1 cellular context compared by ENCODE assay signal in the genomic region with DNA sequence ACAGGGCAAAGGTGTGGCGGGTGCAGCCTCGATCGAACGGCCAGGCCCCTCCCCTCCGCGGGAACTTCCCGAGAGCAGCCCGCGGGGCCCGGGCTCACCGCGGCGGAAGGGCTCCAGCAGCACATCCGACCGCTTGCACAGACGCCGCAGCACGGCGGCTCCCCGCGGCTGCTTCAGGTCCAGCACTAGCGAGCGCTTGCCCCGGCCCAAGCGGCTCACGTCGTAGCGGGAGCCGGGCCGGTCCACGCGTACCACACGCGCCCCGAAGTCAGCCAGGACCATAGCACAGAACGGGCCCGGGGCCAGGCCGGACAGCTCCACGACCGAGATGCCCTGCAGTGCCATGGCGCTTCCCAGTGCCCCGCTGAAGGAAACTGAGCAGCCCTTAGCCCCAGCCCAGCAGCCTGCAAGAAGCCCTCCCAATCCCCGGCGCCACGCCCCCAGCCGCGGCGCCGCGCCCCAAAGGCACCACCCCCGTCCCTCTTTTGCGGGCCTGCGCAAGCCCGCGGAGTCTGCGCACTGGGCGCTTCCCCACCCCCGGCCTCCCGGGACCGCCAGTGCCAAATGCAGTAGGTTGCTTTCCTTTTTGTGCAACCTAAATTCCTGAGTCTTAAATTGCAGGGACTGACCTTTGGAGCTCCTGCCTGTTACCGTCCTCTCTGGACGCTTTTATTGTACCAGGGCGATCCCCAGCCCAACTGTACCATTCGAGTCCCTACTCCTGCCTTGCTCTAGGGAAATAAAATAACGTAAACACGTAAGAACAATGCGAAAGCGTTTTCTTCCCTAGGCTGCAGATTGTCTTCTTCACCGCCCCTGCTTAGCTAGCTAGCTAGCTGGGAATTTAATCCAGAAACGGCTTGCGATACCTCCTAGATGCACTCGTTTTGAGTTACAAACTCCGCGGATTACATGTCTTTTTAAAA.
A peak's percentile ranks its signal among the peaks of the same experiment; 100 is the strongest.
TF ChIP-seq lines count a peak whose summit lies in the region.

A gene (minus strand): TSS at position 376 of the 926 bp plus-strand sequence. CDS start 31 bp downstream, at position 345.

TF ChIP-seq in K562, 482 proteins besides CTCF, POLR2A, EP300 and RAD21 (continued from another document and continues in another):
- TF ChIP-seq, protein P1, sequence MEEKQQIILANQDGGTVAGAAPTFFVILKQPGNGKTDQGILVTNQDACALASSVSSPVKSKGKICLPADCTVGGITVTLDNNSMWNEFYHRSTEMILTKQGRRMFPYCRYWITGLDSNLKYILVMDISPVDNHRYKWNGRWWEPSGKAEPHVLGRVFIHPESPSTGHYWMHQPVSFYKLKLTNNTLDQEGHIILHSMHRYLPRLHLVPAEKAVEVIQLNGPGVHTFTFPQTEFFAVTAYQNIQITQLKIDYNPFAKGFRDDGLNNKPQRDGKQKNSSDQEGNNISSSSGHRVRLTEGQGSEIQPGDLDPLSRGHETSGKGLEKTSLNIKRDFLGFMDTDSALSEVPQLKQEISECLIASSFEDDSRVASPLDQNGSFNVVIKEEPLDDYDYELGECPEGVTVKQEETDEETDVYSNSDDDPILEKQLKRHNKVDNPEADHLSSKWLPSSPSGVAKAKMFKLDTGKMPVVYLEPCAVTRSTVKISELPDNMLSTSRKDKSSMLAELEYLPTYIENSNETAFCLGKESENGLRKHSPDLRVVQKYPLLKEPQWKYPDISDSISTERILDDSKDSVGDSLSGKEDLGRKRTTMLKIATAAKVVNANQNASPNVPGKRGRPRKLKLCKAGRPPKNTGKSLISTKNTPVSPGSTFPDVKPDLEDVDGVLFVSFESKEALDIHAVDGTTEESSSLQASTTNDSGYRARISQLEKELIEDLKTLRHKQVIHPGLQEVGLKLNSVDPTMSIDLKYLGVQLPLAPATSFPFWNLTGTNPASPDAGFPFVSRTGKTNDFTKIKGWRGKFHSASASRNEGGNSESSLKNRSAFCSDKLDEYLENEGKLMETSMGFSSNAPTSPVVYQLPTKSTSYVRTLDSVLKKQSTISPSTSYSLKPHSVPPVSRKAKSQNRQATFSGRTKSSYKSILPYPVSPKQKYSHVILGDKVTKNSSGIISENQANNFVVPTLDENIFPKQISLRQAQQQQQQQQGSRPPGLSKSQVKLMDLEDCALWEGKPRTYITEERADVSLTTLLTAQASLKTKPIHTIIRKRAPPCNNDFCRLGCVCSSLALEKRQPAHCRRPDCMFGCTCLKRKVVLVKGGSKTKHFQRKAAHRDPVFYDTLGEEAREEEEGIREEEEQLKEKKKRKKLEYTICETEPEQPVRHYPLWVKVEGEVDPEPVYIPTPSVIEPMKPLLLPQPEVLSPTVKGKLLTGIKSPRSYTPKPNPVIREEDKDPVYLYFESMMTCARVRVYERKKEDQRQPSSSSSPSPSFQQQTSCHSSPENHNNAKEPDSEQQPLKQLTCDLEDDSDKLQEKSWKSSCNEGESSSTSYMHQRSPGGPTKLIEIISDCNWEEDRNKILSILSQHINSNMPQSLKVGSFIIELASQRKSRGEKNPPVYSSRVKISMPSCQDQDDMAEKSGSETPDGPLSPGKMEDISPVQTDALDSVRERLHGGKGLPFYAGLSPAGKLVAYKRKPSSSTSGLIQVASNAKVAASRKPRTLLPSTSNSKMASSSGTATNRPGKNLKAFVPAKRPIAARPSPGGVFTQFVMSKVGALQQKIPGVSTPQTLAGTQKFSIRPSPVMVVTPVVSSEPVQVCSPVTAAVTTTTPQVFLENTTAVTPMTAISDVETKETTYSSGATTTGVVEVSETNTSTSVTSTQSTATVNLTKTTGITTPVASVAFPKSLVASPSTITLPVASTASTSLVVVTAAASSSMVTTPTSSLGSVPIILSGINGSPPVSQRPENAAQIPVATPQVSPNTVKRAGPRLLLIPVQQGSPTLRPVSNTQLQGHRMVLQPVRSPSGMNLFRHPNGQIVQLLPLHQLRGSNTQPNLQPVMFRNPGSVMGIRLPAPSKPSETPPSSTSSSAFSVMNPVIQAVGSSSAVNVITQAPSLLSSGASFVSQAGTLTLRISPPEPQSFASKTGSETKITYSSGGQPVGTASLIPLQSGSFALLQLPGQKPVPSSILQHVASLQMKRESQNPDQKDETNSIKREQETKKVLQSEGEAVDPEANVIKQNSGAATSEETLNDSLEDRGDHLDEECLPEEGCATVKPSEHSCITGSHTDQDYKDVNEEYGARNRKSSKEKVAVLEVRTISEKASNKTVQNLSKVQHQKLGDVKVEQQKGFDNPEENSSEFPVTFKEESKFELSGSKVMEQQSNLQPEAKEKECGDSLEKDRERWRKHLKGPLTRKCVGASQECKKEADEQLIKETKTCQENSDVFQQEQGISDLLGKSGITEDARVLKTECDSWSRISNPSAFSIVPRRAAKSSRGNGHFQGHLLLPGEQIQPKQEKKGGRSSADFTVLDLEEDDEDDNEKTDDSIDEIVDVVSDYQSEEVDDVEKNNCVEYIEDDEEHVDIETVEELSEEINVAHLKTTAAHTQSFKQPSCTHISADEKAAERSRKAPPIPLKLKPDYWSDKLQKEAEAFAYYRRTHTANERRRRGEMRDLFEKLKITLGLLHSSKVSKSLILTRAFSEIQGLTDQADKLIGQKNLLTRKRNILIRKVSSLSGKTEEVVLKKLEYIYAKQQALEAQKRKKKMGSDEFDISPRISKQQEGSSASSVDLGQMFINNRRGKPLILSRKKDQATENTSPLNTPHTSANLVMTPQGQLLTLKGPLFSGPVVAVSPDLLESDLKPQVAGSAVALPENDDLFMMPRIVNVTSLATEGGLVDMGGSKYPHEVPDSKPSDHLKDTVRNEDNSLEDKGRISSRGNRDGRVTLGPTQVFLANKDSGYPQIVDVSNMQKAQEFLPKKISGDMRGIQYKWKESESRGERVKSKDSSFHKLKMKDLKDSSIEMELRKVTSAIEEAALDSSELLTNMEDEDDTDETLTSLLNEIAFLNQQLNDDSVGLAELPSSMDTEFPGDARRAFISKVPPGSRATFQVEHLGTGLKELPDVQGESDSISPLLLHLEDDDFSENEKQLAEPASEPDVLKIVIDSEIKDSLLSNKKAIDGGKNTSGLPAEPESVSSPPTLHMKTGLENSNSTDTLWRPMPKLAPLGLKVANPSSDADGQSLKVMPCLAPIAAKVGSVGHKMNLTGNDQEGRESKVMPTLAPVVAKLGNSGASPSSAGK (IDR thresholded peaks at IDR 0.05): peak; percentile 94
- TF ChIP-seq KAT7 (CRISPR knock-in tag; IDR thresholded peaks at IDR 0.05; ENCODE audit: borderline replicate concordance): peak; percentile 36; the same call in 1 of the 2 replicates
- TF ChIP-seq TAF9B (IDR thresholded peaks at IDR 0.05; ENCODE audit: partially characterized antibody): peak; percentile 66
- TF ChIP-seq, protein P2, sequence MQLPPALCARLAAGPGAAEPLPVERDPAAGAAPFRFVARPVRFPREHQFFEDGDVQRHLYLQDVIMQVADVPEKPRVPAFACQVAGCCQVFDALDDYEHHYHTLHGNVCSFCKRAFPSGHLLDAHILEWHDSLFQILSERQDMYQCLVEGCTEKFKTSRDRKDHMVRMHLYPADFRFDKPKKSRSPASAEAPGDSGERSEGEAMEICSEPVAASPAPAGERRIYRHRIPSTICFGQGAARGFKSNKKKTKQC (CRISPR knock-in tag; IDR thresholded peaks at IDR 0.05): peak; percentile 87; the same call in 1 of the 2 replicates
- TF ChIP-seq SAFB (IDR thresholded peaks at IDR 0.05; ENCODE audit: borderline replicate concordance, low read depth, low read length): 0 out of 2 replicates have a peak, but pooled peaks have one; percentile 45
- TF ChIP-seq HNRNPL (IDR thresholded peaks at IDR 0.05; ENCODE audit: low read depth, low read length): peak; percentile 86
- 0 out of 2 replicates have a peak, but pooled peaks have one; percentile 4 for TF ChIP-seq ZNF384 (IDR thresholded peaks at IDR 0.05; ENCODE audit: low read depth, low read length)
- peak in 1 of 2 experiments; percentile 36; a peak in 1 of 4 replicates for TF ChIP-seq TRIM24 (IDR thresholded peaks at IDR 0.05)
- no peak for TF ChIP-seq HDAC3 (IDR thresholded peaks at IDR 0.05; ENCODE audit: borderline replicate concordance, partially characterized antibody)
- peak; percentile 95 for TF ChIP-seq POLR2G (IDR thresholded peaks at IDR 0.05; ENCODE audit: low read depth, low read length)
- peak; percentile 86 for TF ChIP-seq RBBP5 (IDR thresholded peaks at IDR 0.05; ENCODE audit: borderline replicate concordance, insufficient read depth, low read length, poor library complexity, severe bottlenecking)
- peak; percentile 88 for TF ChIP-seq KDM5B (IDR thresholded peaks at IDR 0.05; ENCODE audit: insufficient replicate concordance, low read depth, low read length)
- TF ChIP-seq ETV1 (tag; conservative IDR thresholded peaks at IDR 0.05; ENCODE audit: low read depth): no peak
- TF ChIP-seq, protein P3, sequence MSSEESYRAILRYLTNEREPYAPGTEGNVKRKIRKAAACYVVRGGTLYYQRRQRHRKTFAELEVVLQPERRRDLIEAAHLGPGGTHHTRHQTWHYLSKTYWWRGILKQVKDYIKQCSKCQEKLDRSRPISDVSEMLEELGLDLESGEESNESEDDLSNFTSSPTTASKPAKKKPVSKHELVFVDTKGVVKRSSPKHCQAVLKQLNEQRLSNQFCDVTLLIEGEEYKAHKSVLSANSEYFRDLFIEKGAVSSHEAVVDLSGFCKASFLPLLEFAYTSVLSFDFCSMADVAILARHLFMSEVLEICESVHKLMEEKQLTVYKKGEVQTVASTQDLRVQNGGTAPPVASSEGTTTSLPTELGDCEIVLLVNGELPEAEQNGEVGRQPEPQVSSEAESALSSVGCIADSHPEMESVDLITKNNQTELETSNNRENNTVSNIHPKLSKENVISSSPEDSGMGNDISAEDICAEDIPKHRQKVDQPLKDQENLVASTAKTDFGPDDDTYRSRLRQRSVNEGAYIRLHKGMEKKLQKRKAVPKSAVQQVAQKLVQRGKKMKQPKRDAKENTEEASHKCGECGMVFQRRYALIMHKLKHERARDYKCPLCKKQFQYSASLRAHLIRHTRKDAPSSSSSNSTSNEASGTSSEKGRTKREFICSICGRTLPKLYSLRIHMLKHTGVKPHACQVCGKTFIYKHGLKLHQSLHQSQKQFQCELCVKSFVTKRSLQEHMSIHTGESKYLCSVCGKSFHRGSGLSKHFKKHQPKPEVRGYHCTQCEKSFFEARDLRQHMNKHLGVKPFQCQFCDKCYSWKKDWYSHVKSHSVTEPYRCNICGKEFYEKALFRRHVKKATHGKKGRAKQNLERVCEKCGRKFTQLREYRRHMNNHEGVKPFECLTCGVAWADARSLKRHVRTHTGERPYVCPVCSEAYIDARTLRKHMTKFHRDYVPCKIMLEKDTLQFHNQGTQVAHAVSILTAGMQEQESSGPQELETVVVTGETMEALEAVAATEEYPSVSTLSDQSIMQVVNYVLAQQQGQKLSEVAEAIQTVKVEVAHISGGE (CRISPR knock-in tag; IDR thresholded peaks at IDR 0.05): peak in 1 of 3 experiments; percentile 84; a peak in 2 of 6 replicates
- TF ChIP-seq ZBTB17 (CRISPR knock-in tag; IDR thresholded peaks at IDR 0.05): peak; percentile 25; the same call in 1 of the 2 replicates
- TF ChIP-seq CAMTA2 (CRISPR knock-in tag; conservative IDR thresholded peaks at IDR 0.05): 0 out of 2 replicates have a peak, but pooled peaks have one; percentile 10
- TF ChIP-seq, protein P4, sequence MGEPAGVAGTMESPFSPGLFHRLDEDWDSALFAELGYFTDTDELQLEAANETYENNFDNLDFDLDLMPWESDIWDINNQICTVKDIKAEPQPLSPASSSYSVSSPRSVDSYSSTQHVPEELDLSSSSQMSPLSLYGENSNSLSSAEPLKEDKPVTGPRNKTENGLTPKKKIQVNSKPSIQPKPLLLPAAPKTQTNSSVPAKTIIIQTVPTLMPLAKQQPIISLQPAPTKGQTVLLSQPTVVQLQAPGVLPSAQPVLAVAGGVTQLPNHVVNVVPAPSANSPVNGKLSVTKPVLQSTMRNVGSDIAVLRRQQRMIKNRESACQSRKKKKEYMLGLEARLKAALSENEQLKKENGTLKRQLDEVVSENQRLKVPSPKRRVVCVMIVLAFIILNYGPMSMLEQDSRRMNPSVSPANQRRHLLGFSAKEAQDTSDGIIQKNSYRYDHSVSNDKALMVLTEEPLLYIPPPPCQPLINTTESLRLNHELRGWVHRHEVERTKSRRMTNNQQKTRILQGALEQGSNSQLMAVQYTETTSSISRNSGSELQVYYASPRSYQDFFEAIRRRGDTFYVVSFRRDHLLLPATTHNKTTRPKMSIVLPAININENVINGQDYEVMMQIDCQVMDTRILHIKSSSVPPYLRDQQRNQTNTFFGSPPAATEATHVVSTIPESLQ (CRISPR knock-in tag; IDR thresholded peaks at IDR 0.05): peak; percentile 21; the same call in 1 of the 2 replicates
- peak; percentile 70 for TF ChIP-seq NFIC (IDR thresholded peaks at IDR 0.05)
- TF ChIP-seq, protein P5, sequence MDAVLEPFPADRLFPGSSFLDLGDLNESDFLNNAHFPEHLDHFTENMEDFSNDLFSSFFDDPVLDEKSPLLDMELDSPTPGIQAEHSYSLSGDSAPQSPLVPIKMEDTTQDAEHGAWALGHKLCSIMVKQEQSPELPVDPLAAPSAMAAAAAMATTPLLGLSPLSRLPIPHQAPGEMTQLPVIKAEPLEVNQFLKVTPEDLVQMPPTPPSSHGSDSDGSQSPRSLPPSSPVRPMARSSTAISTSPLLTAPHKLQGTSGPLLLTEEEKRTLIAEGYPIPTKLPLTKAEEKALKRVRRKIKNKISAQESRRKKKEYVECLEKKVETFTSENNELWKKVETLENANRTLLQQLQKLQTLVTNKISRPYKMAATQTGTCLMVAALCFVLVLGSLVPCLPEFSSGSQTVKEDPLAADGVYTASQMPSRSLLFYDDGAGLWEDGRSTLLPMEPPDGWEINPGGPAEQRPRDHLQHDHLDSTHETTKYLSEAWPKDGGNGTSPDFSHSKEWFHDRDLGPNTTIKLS (IDR thresholded peaks at IDR 0.05; ENCODE audit: borderline replicate concordance, low read depth): peak; percentile 20; the same call in 1 of the 2 replicates
- TF ChIP-seq CEBPB (tag; IDR thresholded peaks at IDR 0.05): 0 out of 2 replicates have a peak, but pooled peaks have one; percentile 14
- TF ChIP-seq KLF1 (tag; IDR thresholded peaks at IDR 0.05): peak; percentile 62; the same call in 1 of the 2 replicates
- TF ChIP-seq NCOA6 (IDR thresholded peaks at IDR 0.05): peak; percentile 86
- TF ChIP-seq ZNF12 (CRISPR knock-in tag; IDR thresholded peaks at IDR 0.05): peak; percentile 18; the same call in 1 of the 2 replicates
- TF ChIP-seq BRF1 (IDR thresholded peaks at IDR 0.05; ENCODE audit: borderline replicate concordance, extremely low read depth, insufficient read length): no peak
- TF ChIP-seq SUPT5H (IDR thresholded peaks at IDR 0.05): peak; percentile 82
- TF ChIP-seq, protein P6, sequence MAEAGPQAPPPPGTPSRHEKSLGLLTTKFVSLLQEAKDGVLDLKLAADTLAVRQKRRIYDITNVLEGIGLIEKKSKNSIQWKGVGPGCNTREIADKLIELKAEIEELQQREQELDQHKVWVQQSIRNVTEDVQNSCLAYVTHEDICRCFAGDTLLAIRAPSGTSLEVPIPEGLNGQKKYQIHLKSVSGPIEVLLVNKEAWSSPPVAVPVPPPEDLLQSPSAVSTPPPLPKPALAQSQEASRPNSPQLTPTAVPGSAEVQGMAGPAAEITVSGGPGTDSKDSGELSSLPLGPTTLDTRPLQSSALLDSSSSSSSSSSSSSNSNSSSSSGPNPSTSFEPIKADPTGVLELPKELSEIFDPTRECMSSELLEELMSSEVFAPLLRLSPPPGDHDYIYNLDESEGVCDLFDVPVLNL (CRISPR knock-in tag; IDR thresholded peaks at IDR 0.05; ENCODE audit: low read depth): peak; percentile 56; the same call in 1 of the 2 replicates
- peak; percentile 92 for TF ChIP-seq MEIS2 (IDR thresholded peaks at IDR 0.05; ENCODE audit: partially characterized antibody)
- TF ChIP-seq, protein P7, sequence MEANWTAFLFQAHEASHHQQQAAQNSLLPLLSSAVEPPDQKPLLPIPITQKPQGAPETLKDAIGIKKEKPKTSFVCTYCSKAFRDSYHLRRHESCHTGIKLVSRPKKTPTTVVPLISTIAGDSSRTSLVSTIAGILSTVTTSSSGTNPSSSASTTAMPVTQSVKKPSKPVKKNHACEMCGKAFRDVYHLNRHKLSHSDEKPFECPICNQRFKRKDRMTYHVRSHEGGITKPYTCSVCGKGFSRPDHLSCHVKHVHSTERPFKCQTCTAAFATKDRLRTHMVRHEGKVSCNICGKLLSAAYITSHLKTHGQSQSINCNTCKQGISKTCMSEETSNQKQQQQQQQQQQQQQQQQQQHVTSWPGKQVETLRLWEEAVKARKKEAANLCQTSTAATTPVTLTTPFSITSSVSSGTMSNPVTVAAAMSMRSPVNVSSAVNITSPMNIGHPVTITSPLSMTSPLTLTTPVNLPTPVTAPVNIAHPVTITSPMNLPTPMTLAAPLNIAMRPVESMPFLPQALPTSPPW (CRISPR knock-in tag; IDR thresholded peaks at IDR 0.05): peak; percentile 65
